ENCODE assay signal across 36 cellular contexts in the genomic region with DNA sequence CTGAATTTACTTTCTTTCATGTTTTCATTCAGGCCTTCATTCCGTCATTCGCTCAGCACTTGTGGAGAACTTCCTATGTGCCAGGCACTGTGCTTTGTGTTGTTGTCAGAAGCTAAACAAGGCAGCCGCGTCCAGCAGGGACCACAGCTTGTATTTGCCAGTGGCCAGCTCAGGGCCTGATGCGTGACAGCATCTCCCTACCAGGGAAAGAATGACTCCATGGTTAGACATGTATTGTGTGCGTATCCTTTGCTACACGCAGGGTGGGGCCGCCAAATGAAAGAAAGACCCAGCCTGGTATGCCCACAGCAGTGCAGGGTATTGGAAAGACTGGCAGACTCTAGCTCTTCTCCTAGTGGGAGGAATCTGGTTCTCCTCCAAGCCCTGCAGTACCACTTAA. TPM values are rescaled to one million over a fixed set of nuclear protein-coding genes. Genes with fewer than 3 reads are reported as not detected.
"Had no signal": no experiment of that assay in that cellular context is flagged by ENCODE, and none has a peak within 500 bp of the region (broad histone marks: within the 10 kb centered on the region; RNA-seq: fewer than 3 reads in every experiment).

No MANE protein-coding gene starts in this region.

- H3K36me3 Mint-ChIP-seq: activated CD8-positive, alpha-beta memory T cell treated with anti-CD3 and anti-CD28 coated beads, Interleukin-2, amount 10 ng/mL, durations not matched to agents 7 days and 5 days; activated naive CD4-positive, alpha-beta T cell treated with anti-CD3 and anti-CD28 coated beads, Interleukin-2, amount 10 ng/mL, durations not matched to agents 7 days and 5 days; activated naive CD8-positive, alpha-beta T cell treated with anti-CD3 and anti-CD28 coated beads for 36 hours had no signal

- H3K27ac Mint-ChIP-seq: activated B cell treated with CpG ODN at 0.5 μM for 24 hours; activated CD4-positive, alpha-beta memory T cell treated with anti-CD3 and anti-CD28 coated beads, Interleukin-2, amount 10 ng/mL, durations not matched to agents 7 days and 5 days; activated CD8-positive, alpha-beta memory T cell treated with anti-CD3 and anti-CD28 coated beads, Interleukin-2, amount 10 ng/mL, durations not matched to agents 7 days and 5 days; activated naive CD4-positive, alpha-beta T cell treated with anti-CD3 and anti-CD28 coated beads, Interleukin-2, amount 10 ng/mL, durations not matched to agents 7 days and 5 days; activated naive CD8-positive, alpha-beta T cell treated with anti-CD3 and anti-CD28 coated beads for 36 hours; T-helper 1 cell treated with Interleukin-12 subunit alpha and Interleukin-12 subunit beta and Interleukin-4 antibody, amounts not matched to agents 30 μg/mL and 1 μg/mL, for 36 hours; T-helper 2 cell treated with Interferon-gamma antibody and Interleukin-4, amounts not matched to agents 5 μg/mL and 100 μg/mL, for 36 hours had no signal

- H3K9me3 Mint-ChIP-seq: activated B cell treated with CpG ODN at 0.5 μM for 24 hours; activated CD4-positive, alpha-beta memory T cell treated with anti-CD3 and anti-CD28 coated beads, Interleukin-2, amount 10 ng/mL, durations not matched to agents 7 days and 5 days; activated naive CD4-positive, alpha-beta T cell treated with anti-CD3 and anti-CD28 coated beads, Interleukin-2, amount 10 ng/mL, durations not matched to agents 7 days and 5 days; activated naive CD8-positive, alpha-beta T cell treated with anti-CD3 and anti-CD28 coated beads for 36 hours; T-helper 1 cell treated with Interleukin-12 subunit alpha and Interleukin-12 subunit beta and Interleukin-4 antibody, amounts not matched to agents 30 μg/mL and 1 μg/mL, for 36 hours; T-helper 2 cell treated with Interferon-gamma antibody and Interleukin-4, amounts not matched to agents 5 μg/mL and 100 μg/mL, for 36 hours had no signal

- H3K9ac ChIP-seq: SK-N-SH had no signal

- H3K4me3 ChIP-seq: cardiac muscle cell, MG63, Peyer's patch, SJSA1 had no signal

- H3K4me3 Mint-ChIP-seq: activated B cell treated with CpG ODN at 0.5 μM for 24 hours; activated CD4-positive, alpha-beta memory T cell treated with anti-CD3 and anti-CD28 coated beads, Interleukin-2, amount 10 ng/mL, durations not matched to agents 7 days and 5 days; activated CD8-positive, alpha-beta memory T cell treated with anti-CD3 and anti-CD28 coated beads, Interleukin-2, amount 10 ng/mL, durations not matched to agents 7 days and 5 days; activated naive CD4-positive, alpha-beta T cell treated with anti-CD3 and anti-CD28 coated beads, Interleukin-2, amount 10 ng/mL, durations not matched to agents 7 days and 5 days; activated naive CD8-positive, alpha-beta T cell treated with anti-CD3 and anti-CD28 coated beads for 36 hours; T-helper 1 cell treated with Interleukin-12 subunit alpha and Interleukin-12 subunit beta and Interleukin-4 antibody, amounts not matched to agents 30 μg/mL and 1 μg/mL, for 36 hours; T-helper 2 cell treated with Interferon-gamma antibody and Interleukin-4, amounts not matched to agents 5 μg/mL and 100 μg/mL, for 36 hours had no signal

- H3K27ac ChIP-seq: cardiac muscle cell, Peyer's patch, SJSA1, VCaP had no signal

- ATAC-seq: activated CD8-positive, alpha-beta memory T cell treated with anti-CD3 and anti-CD28 coated beads, Interleukin-2, amount 10 ng/mL, durations not matched to agents 7 days and 5 days; PC-3 had no signal

- DNase-seq: activated B cell treated with CpG ODN at 0.5 μM for 24 hours; activated CD4-positive, alpha-beta memory T cell treated with anti-CD3 and anti-CD28 coated beads, Interleukin-2, amount 10 ng/mL, durations not matched to agents 7 days and 5 days; activated CD4-positive, alpha-beta T cell treated with anti-CD3 and anti-CD28 coated beads for 48 hours; activated CD4-positive, CD25-positive, alpha-beta regulatory T cell treated with anti-CD3 and anti-CD28 coated beads, Interleukin-2, amount 50 U/mL, for 72 hours; activated CD8-positive, alpha-beta memory T cell treated with anti-CD3 and anti-CD28 coated beads for 24 hours; activated CD8-positive, alpha-beta memory T cell treated with anti-CD3 and anti-CD28 coated beads, Interleukin-2, amount 10 ng/mL, durations not matched to agents 7 days and 5 days; activated CD8-positive, alpha-beta memory T cell treated with anti-CD3 and anti-CD28 coated beads, Interleukin-2, amount 50 U/mL, for 48 hours; activated effector memory CD4-positive, alpha-beta T cell treated with Interleukin-2 at 50 U/mL for 16 hours; activated naive CD4-positive, alpha-beta T cell treated with anti-CD3 and anti-CD28 coated beads, Interleukin-2, amount 10 ng/mL, durations not matched to agents 7 days and 5 days; activated naive CD8-positive, alpha-beta T cell treated with anti-CD3 and anti-CD28 coated beads for 36 hours; activated T-cell treated with anti-CD3 and anti-CD28 coated beads, Interleukin-2, amount 50 U/mL, for 48 hours; amniotic stem cell; aorta; Karpas-422; KBM-7; MG63; MV-4-11; NCI-H1092; NCI-H1436 treated with DMSO at 0.1 percent for 48 hours; NCI-H1694 treated with DMSO at 0.1 percent for 48 hours; NCI-H2029; NCI-H345; NCI-H526; NCI-H748 treated with DMSO at 0.1 percent for 48 hours; NK-92 treated with Interleukin-12 subunit alpha and Interleukin-12 subunit beta, amount 100 ng/mL, for 24 hours; PC-3; Peyer's patch; RPMI8226; SHP77 treated with DMSO at 0.1 percent for 48 hours; SK-N-SH had no signal

- H3K9me3 ChIP-seq: MG63, Peyer's patch, SJSA1, SK-N-SH had no signal

- H3K4me2 ChIP-seq: SK-N-SH had no signal

- H3K36me3 ChIP-seq: cardiac muscle cell, MG63, Peyer's patch, SJSA1 had no signal

RNA-seq across cellular contexts. Expression of a gene that starts 51.5 kb away (rescaled TPM):
- total RNA-seq: activated B cell treated with CpG ODN at 0.5 μM for 24 hours; activated CD4-positive, alpha-beta memory T cell treated with anti-CD3 and anti-CD28 coated beads, Interleukin-2, amount 10 ng/mL, durations not matched to agents 7 days and 5 days; activated CD8-positive, alpha-beta memory T cell treated with anti-CD3 and anti-CD28 coated beads, Interleukin-2, amount 10 ng/mL, durations not matched to agents 7 days and 5 days; activated naive CD8-positive, alpha-beta T cell treated with anti-CD3 and anti-CD28 coated beads for 36 hours; aorta; NCI-H460 had no signal
